ENCODE assay signal across 8 cellular contexts in the genomic region with DNA sequence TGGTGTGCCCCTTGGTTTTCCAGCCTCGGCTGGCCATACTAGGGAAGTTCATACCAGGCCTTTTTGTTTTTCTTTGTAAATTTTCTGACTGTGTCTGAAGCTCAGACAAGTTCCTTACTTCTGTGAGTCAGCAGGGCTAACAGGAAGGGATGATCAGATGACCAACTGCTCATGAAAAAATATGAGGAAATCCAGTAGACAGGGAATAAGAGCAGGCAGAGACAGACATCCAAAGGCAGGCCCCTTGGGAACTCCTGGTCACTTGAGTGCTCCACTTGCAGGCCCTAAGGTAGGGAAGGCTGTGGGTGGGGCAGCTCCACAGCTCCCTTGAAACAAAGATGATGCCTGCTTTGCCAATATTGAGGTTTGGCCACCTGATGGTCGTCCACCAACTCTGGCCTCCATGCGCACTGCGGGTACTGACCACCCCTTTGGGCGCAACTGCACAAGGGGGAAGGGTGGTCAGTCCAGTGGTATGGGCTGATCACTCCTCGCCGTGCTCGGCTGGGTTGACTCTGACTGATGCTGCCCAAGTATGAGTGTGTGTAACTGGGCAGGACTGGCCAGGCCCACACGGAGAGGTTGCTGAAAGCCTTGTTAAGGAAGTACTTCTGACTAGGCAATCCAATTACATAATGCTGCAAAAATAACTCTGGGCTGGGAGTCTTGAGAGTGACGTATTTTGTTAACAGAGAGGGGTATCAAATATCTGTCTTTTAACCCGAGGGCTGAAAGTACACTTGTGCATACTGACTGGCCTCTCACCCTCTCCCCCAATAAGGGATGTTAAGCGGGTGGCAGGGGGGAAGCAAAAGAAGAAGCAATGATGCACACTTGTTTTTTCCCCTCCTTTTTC.
A peak's percentile ranks its signal among the peaks of the same experiment; 100 is the strongest.
DNase-seq lines count a peak whose midpoint lies in the region; ATAC-seq lines count a peak whose summit lies in the region.

No MANE protein-coding gene starts in this region.

- no peaks in the 10 kb centered on the region for H3K36me3 ChIP-seq in adipocyte (ENCODE audit: control insufficient read depth, insufficient read depth, low read length, severe bottlenecking)
- H3K36me3 ChIP-seq in iPS-15b (ENCODE audit: control insufficient read depth, insufficient read depth, low read length), result no peaks in the 10 kb centered on the region
- no peaks in the 10 kb centered on the region for H3K36me3 ChIP-seq in stomach smooth muscle (ENCODE audit: control insufficient read depth in 2 of 2, insufficient read depth in 2 of 2, low read length in 2 of 2)

- peaks cover 45% of the 10 kb centered on the region for H3K4me1 ChIP-seq in adipocyte (ENCODE audit: control insufficient read depth, insufficient read depth, low read length)
- peaks cover 11% of the 10 kb centered on the region for H3K4me1 ChIP-seq in iPS-15b (ENCODE audit: control insufficient read depth, insufficient read depth, low read length)
- H3K4me1 ChIP-seq in stomach smooth muscle (ENCODE audit: control insufficient read depth, insufficient read depth, low read length), result peaks cover 55% of the 10 kb centered on the region

- peak overlapping the region; percentile 42 for H3K4me3 ChIP-seq in adipocyte (ENCODE audit: low read length)
- H3K4me3 ChIP-seq in iPS-15b (ENCODE audit: low read depth, low read length), result peak overlapping the region; percentile 3
- peak overlapping the region in 1 of 2 donors; percentile 55 for H3K4me3 ChIP-seq in stomach smooth muscle (ENCODE audit: low read length in 2 of 2)

- H3K27me3 ChIP-seq in adipocyte (replicated peaks; ENCODE audit: control insufficient read depth, insufficient read depth, low read length) (no peaks in the 10 kb centered on the region), iPS-15b (ENCODE audit: control insufficient read depth, insufficient read depth, low read length) (peaks cover 83% of the 10 kb centered on the region), stomach smooth muscle (ENCODE audit: control insufficient read depth in 1 of 2, insufficient read depth in 2 of 2, low read length in 2 of 2) (no peaks in the 10 kb centered on the region)

- no peaks in the 10 kb centered on the region for H3K9me3 ChIP-seq in adipocyte (ENCODE audit: control insufficient read depth, low read length)
- no peaks in the 10 kb centered on the region for H3K9me3 ChIP-seq in iPS-15b (ENCODE audit: control insufficient read depth, insufficient read depth, low read length)
- no peaks in the 10 kb centered on the region for H3K9me3 ChIP-seq in stomach smooth muscle (ENCODE audit: control insufficient read depth in 2 of 2, low read length in 2 of 2)

- peak; percentile 11 to 64 (median 43) for DNase-seq in NCI-H1417 (lab: John Stamatoyannopoulos, UW)
- DNase-seq in NCI-H1417 treated with DMSO at 0.1 percent for 48 hours (lab: John Stamatoyannopoulos, UW), result no peak
- peak; percentile 81 for DNase-seq in adipocyte (ENCODE audit: low read depth)
- no peak for DNase-seq in T-helper 9 cell
- DNase-seq in stimulated activated naive CD4-positive, alpha-beta T cell treated with Interleukin-2 at 50 U/mL for 16 hours (lab: John Stamatoyannopoulos, UW), result no peak

- ATAC-seq in GM19455 (IDR thresholded peaks at IDR 0.05; ENCODE audit: unreplicated experiment), result no peak

- peak overlapping the region; percentile 58 for H3K9ac ChIP-seq in adipocyte (ENCODE audit: low read length)
- H3K9ac ChIP-seq in iPS-15b (ENCODE audit: low read depth, low read length), result no peak overlapping the region
- H3K9ac ChIP-seq in stomach smooth muscle (ENCODE audit: low read length in 2 of 2), result peak overlapping the region; percentile 54 to 72

- peak overlapping the region; percentile 98 for H3K27ac ChIP-seq in stomach smooth muscle (ENCODE audit: low read length)

Comparison
In these comparisons a context has a peak if more than half of its experiments do, and no peak if none do; other contexts are left out.
1. DNase-seq: peak in NCI-H1417 (3 of 3) and adipocyte (single experiment); none in NCI-H1417 treated with DMSO at 0.1 percent for 48 hours (single experiment), T-helper 9 cell (single experiment) and stimulated activated naive CD4-positive, alpha-beta T cell treated with Interleukin-2 at 50 U/mL for 16 hours (single experiment).